Comparison of ENCODE assay signal across 9 cellular contexts in the genomic region with DNA sequence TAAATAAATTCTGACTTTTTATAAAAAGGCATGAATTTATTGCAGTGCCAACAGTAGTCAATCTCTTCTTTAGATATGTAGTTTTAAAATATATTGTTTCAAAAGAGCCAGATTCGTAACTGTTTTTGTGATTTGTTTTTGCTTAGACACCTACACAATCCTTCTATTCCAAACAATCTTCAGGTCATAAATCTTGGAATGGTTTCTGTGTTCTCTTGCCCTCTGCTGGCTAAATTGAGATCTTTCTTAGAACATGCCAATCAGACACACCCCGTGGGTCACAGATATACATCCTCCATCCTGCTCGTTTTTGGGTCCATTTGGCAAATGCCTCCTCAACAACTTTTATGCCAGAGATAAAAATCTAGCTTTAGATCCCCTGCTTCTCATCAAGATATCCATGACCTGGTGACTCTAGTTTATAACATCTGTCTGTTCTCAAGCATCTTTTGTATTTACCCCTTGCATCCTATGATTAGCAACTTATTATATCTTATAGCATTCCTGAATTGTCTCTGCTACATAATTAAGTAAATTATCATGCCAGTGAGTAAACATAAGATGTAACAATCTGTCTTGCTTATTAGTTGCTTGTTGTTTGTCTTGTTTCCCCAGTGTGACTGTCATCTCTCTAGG. TPM values are rescaled to one million over a fixed set of nuclear protein-coding genes. Genes with fewer than 3 reads are reported as not detected.
DNase-seq lines count a peak whose midpoint lies in the region; ATAC-seq and TF ChIP-seq lines count a peak whose summit lies in the region.
"Had no signal": no experiment of that assay in that cellular context is flagged by ENCODE, and none has a peak within 500 bp of the region (broad histone marks: within the 10 kb centered on the region; RNA-seq: fewer than 3 reads in every experiment).

No MANE protein-coding gene starts in this region.

- H3K27me3 ChIP-seq in foreskin keratinocyte (no peaks in the 10 kb centered on the region), spleen (replicated peaks in 1 of 7) (peaks cover 0 to 6% (median 0%) of the 10 kb centered on the region in 7 donors), MG63 (no peaks in the 10 kb centered on the region)

- no peaks in the 10 kb centered on the region for H3K36me3 ChIP-seq in spleen
- no peaks in the 10 kb centered on the region for H3K36me3 ChIP-seq in MG63

- H3K4me3 ChIP-seq in LNCaP clone FGC (ENCODE audit: low read depth, low read length) (no peak overlapping the region), spleen (no peak overlapping the region), MG63 (no peak overlapping the region)

- TF ChIP-seq CTCF in LNCaP clone FGC (IDR thresholded peaks at IDR 0.05; ENCODE audit: control insufficient read depth, extremely low read depth, insufficient read depth) (peak; percentile 73), foreskin keratinocyte (conservative IDR thresholded peaks at IDR 0.05) (peak; percentile 82), spleen (IDR thresholded peaks at IDR 0.05 in 8 of 11, conservative IDR thresholded peaks at IDR 0.05 in 3 of 11) (peak in 8 of 11 experiments; percentile 14 to 55 (median 40))

- H3K4me1 ChIP-seq in foreskin keratinocyte = peaks cover 3% of the 10 kb centered on the region
- H3K4me1 ChIP-seq in spleen = peaks cover 0 to 13% (median 0%) of the 10 kb centered on the region in 6 donors

- ATAC-seq in foreskin keratinocyte (peak; percentile 83), GM21360 (IDR thresholded peaks at IDR 0.05; ENCODE audit: unreplicated experiment) (no peak)

- no peak overlapping the region for H3K27ac ChIP-seq in foreskin keratinocyte
- no peak overlapping the region for H3K27ac ChIP-seq in spleen

- DNase-seq in NCI-H1436 (lab: John Stamatoyannopoulos, UW) (peak; percentile 21), NCI-H1436 treated with DMSO at 0.1 percent for 48 hours (lab: John Stamatoyannopoulos, UW) (no peak), LNCaP clone FGC (ENCODE audit: low read depth) (peak; percentile 45), SHP77 (lab: John Stamatoyannopoulos, UW) (peak; percentile 29 to 45), foreskin keratinocyte (peak in 1 of 2 donors; percentile 47), spleen (no peak), MG63 (no peak)
- DNase-seq: activated T-cell treated with anti-CD3 and anti-CD28 coated beads, Interleukin-2, amount 50 U/mL, for 4 hours had no signal

- no peaks in the 10 kb centered on the region for H3K9me3 ChIP-seq in spleen
- no peaks in the 10 kb centered on the region for H3K9me3 ChIP-seq in MG63

- intact Hi-C loops in spleen (cut with DNase I; ENCODE audit: low total_unique reads) = loop anchor here (10.0 kb wide), 1 partner anchor 660 kb away; no protein-coding TSS in a partner anchor

- TF ChIP-seq POLR2A in spleen (IDR thresholded peaks at IDR 0.05) = no peak

- 4 to 14% (median 10%) methylated on average over 3 of the region's 3 CpGs for WGBS in spleen, 5 donors

RNA-seq across cellular contexts. Expression of a gene that starts 35.3 kb away (rescaled TPM):
- total RNA-seq in foreskin keratinocyte (27.8 and 29.1 TPM in 2 replicates), spleen (100 to 1,000 TPM in 1 of 7 donors, 10 to 100 TPM in 6; 41.0 to 111 (median 54.5) TPM)
- polyA plus RNA-seq in foreskin keratinocyte (14.9 and 18.8 TPM in 2 replicates), spleen (10 to 100 TPM; 22.9 to 29.3 (median 26.2) TPM)
- 29.5 and 40.1 TPM in 2 replicates for total RNA-seq in MG63 (2014; rRNA removed; shearing (Covaris generic); ENCODE audit: low replicate concordance)

Comparison
In these comparisons a context has a peak if more than half of its experiments do, and no peak if none do; other contexts are left out.
1. DNase-seq: peak in NCI-H1436 (single experiment), LNCaP clone FGC (single experiment) and SHP77 (2 of 2); none in NCI-H1436 treated with DMSO at 0.1 percent for 48 hours (single experiment), spleen (single experiment) and MG63 (single experiment).
2. Peak in every context shown above with its lines, with median percentiles within 50 percentile points of each other: CTCF ChIP-seq.